Comparison of ENCODE assay signal across 10 cellular contexts in the genomic region with DNA sequence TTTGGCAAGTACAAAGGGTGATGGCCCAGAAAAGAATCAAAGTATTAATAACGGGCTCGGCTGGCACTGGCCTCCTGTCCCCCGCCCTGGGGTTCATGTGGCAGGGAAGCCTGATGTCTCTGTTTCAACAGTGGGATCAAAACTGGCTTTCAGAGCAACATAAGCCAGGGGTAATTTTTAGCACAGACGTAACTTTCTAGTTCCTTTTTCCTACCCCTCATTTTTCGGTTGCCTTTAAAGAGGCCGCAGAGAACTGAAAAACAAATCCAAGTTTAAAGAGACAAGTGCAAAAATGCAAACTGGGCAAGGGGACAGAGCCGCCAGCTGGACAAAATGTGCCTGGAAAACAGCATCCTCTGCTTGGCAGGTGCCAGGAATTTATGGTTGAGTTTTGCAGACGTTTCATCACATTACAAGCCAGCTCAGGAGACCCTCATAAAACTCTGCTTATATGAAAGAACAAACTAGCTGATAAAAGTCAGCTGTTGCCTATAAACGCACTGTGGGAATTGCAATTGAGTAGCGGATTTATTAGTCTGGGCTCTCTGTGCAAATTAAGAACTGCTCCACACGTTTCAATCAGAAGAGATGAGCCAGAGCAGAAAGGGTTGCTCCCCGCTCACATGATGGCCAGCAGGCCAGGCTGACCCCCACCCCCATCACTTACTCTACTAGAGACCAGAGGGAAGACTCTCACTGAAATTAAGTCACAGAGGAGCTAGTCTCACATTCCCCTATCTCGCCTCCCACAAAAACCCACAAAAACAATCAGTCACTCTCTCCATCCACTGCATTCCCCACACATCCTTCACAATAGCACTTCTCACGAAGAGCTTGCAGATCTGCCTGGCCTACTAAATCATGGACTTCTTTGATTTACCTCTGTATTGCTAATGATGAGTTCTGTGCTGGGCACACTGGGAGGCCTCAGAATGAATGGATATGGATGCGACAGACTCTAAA. TPM values are rescaled to one million over a fixed set of nuclear protein-coding genes. Genes with fewer than 3 reads are reported as not detected.
DNase-seq lines count a peak whose midpoint lies in the region; ATAC-seq and FAIRE-seq lines count a peak whose summit lies in the region.
"Had no signal": no experiment of that assay in that cellular context is flagged by ENCODE, and none has a peak within 500 bp of the region (broad histone marks: within the 10 kb centered on the region; RNA-seq: fewer than 3 reads in every experiment).

No MANE protein-coding gene starts in this region.

- H3K4me3 Mint-ChIP-seq in IgD-negative memory B cell: peak overlapping the region in 2 of 4 donors; percentile 53 to 82

- FAIRE-seq in endometrium (lab: Jason Lieb, UNC): peak; percentile 93

- no peaks in the 10 kb centered on the region for H3K9me3 Mint-ChIP-seq in IgD-negative memory B cell

- no peak for DNase-seq in activated naive CD4-positive, alpha-beta T cell treated with anti-CD3 and anti-CD28 coated beads, Interleukin-2, amount 50 U/mL, for 16 hours
- no peak for DNase-seq in COLO668 (lab: John Stamatoyannopoulos, UW; ENCODE audit: unreplicated experiment)
- DNase-seq: activated CD4-positive, alpha-beta T cell treated with anti-CD3 and anti-CD28 coated beads for 4 hours had no signal

- peak; percentile 49 for ATAC-seq in GM18867 (IDR thresholded peaks at IDR 0.05; ENCODE audit: unreplicated experiment)
- no peak for ATAC-seq in GM21723 (IDR thresholded peaks at IDR 0.05; ENCODE audit: unreplicated experiment)
- no peak for ATAC-seq in HG03439 (IDR thresholded peaks at IDR 0.05; ENCODE audit: unreplicated experiment)

- H3K27ac ChIP-seq in temporal lobe (ENCODE audit: low read depth, low read length): peak overlapping the region; percentile 51

- no peaks in the 10 kb centered on the region for H3K27me3 Mint-ChIP-seq in IgD-negative memory B cell

- H3K36me3 Mint-ChIP-seq in IgD-negative memory B cell: peaks cover 6% of the 10 kb centered on the region

- peak overlapping the region; percentile 36 to 82 (median 81) for H3K27ac Mint-ChIP-seq in IgD-negative memory B cell

- H3K4me1 Mint-ChIP-seq in IgD-negative memory B cell: peaks cover 9 to 19% (median 18%) of the 10 kb centered on the region in 3 donors

RNA-seq across cellular contexts. Expression of a gene that starts 15.8 kb away (rescaled TPM):
- polyA plus RNA-seq in IgD-negative memory B cell: 1.4 TPM
- total RNA-seq in temporal lobe: 1.2 TPM

RNA-seq across cellular contexts. Expression of a gene that starts 41.9 kb away (rescaled TPM):
- polyA plus RNA-seq in IgD-negative memory B cell: not detected
- not detected for total RNA-seq in temporal lobe
- total RNA-seq: RPMI7951 had no signal
